8 cellular contexts compared by ENCODE assay signal in the genomic region with DNA sequence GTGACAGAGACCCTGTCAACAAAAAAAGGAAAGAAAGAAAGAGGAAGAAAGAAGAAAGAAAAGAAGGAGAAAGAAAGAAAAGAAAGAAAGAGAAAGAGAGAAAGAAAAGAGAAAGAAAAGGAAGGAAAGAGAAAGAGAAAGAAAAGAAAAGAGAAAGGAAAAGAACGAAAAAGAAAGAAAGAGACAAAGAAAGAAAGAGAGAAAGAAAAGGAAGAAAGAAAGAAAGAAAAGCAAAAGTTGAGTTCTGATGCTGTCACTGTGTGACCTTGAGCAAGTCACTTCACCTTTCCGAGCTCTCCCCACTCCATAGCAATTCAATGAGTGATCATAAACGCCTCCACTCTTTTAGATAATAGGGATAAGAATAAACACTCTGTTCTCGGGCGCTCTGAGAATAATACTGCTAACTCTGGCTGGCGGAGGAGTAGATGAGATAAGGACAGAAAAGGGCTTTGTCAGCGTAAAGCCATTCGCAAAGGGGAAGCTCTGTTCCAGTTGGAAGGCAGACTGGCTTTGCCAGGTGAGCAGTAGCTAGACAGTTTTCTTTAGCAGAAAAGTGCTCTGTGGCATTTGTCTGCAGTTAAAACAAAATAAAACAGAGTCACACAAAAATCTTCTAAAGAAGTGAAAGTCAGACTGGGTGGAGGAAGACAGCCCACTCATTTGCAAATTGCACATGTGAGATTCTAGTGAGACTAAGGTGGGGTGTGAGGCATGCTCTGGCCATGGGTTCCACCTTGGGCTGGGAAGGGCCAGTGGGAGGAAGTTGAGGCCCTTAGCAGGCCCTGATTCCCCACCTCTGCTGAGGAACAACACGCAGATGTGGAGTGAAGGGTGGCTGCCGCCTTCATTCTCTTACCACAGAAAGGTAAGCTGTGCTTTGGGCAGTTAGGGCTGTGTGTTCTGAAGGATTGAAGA. TPM values are rescaled to one million over a fixed set of nuclear protein-coding genes. Genes with fewer than 3 reads are reported as not detected.
DNase-seq lines count a peak whose midpoint lies in the region; ATAC-seq lines count a peak whose summit lies in the region.

No MANE protein-coding gene starts in this region.

- no peaks in the 10 kb centered on the region for H3K9me3 Mint-ChIP-seq in activated naive CD8-positive, alpha-beta T cell treated with anti-CD3 and anti-CD28 coated beads for 36 hours
- no peaks in the 10 kb centered on the region for H3K9me3 Mint-ChIP-seq in memory B cell

- no peaks in the 10 kb centered on the region for H3K27me3 Mint-ChIP-seq in activated naive CD8-positive, alpha-beta T cell treated with anti-CD3 and anti-CD28 coated beads for 36 hours
- H3K27me3 Mint-ChIP-seq in memory B cell = no peaks in the 10 kb centered on the region

- ATAC-seq in GM18502 (IDR thresholded peaks at IDR 0.05; ENCODE audit: poor library complexity, unreplicated experiment) (peak; percentile 70), HG03565 (IDR thresholded peaks at IDR 0.05; ENCODE audit: unreplicated experiment) (peak; percentile 48), memory B cell (ENCODE audit: low read depth) (peak; percentile 77)

- peaks cover 10% of the 10 kb centered on the region for H3K4me1 Mint-ChIP-seq in activated naive CD8-positive, alpha-beta T cell treated with anti-CD3 and anti-CD28 coated beads for 36 hours
- peaks cover 21% of the 10 kb centered on the region for H3K4me1 Mint-ChIP-seq in memory B cell

- H3K36me3 Mint-ChIP-seq in activated naive CD8-positive, alpha-beta T cell treated with anti-CD3 and anti-CD28 coated beads for 36 hours = no peaks in the 10 kb centered on the region
- no peaks in the 10 kb centered on the region for H3K36me3 Mint-ChIP-seq in memory B cell

- DNase-seq in activated naive CD8-positive, alpha-beta T cell treated with anti-CD3 and anti-CD28 coated beads for 36 hours = no peak
- DNase-seq in memory B cell (ENCODE audit: low spot score in 2 of 2) = no peak
- no peak for DNase-seq in DMS153 (lab: John Stamatoyannopoulos, UW)
- no peak for DNase-seq in stimulated activated CD4-positive, alpha-beta T cell treated with anti-CD3 and anti-CD28 coated beads, Interleukin-2, amount 100 ng/mL, for 24 hours
- no peak for DNase-seq in activated CD4-positive, alpha-beta T cell treated with anti-CD3 and anti-CD28 coated beads, Interleukin-2, amount 50 U/mL, for 48 hours
- DNase-seq in stimulated activated CD4-positive, alpha-beta T cell treated with anti-CD3 and anti-CD28 coated beads, Interleukin-15, amount 100 ng/mL, for 24 hours = no peak

- peak overlapping the region; percentile 50 for H3K4me3 Mint-ChIP-seq in activated naive CD8-positive, alpha-beta T cell treated with anti-CD3 and anti-CD28 coated beads for 36 hours
- peak overlapping the region; percentile 74 for H3K4me3 Mint-ChIP-seq in memory B cell

- H3K27ac Mint-ChIP-seq in activated naive CD8-positive, alpha-beta T cell treated with anti-CD3 and anti-CD28 coated beads for 36 hours = no peak overlapping the region
- peak overlapping the region; percentile 73 for H3K27ac Mint-ChIP-seq in memory B cell

RNA-seq across cellular contexts. Expression of a gene that starts 9.6 kb away (rescaled TPM):
- 10 to 100 TPM; 23.2 to 27.4 TPM for total RNA-seq in activated naive CD8-positive, alpha-beta T cell treated with anti-CD3 and anti-CD28 coated beads for 36 hours
